Comparison of ENCODE assay signal across 16 cellular contexts in the genomic region with DNA sequence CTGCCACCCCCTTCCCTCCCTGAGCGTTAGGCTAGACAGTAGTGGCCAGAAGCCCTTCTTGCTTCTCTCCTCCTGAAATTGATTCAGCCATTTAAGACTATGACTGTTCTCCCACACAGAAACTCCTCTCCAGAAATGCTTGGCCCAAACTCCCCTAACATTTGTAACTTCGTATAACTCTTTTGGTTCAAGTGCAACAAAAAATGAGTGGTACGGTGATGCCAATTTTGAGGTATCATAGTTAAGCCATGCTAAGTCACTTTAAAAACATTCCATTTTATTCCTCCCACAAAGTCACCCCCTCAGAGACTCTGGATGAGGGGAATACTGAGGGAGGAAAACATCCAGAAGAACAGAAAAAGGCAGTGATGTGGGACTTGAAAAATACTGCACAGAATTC. TPM values are rescaled to one million over a fixed set of nuclear protein-coding genes. Genes with fewer than 3 reads are reported as not detected.
"Had no signal": no experiment of that assay in that cellular context is flagged by ENCODE, and none has a peak within 500 bp of the region (broad histone marks: within the 10 kb centered on the region; RNA-seq: fewer than 3 reads in every experiment).

No MANE protein-coding gene starts in this region.

- H3K36me3 ChIP-seq: WERI-Rb-1 had no signal

- H3K4me3 Mint-ChIP-seq: activated CD4-positive, alpha-beta T cell treated with anti-CD3 and anti-CD28 coated beads for 36 hours; activated naive CD8-positive, alpha-beta T cell treated with anti-CD3 and anti-CD28 coated beads, Interleukin-2, amount 50 U/mL, for 24 hours; activated T-helper 1 cell treated with anti-CD3 and anti-CD28 coated beads, Interleukin-12 subunit alpha, Interleukin-12 subunit beta, Interleukin-2, Interleukin-4 antibody, amounts not matched to agents 30 ng/mL and 10 ng/mL and 1 ng/mL, durations not matched to agents 14 hours and 24 hours and 36 hours; central memory CD8-positive, alpha-beta T cell; natural killer cell treated with Interleukin-12 subunit alpha and Interleukin-12 subunit beta and Interleukin-15 and Interleukin-18, amount 100 ng/mL, for 72 hours; T-cell; type B pancreatic cell had no signal

- H3K27ac ChIP-seq: SK-N-MC, WERI-Rb-1 had no signal

- H3K4me1 Mint-ChIP-seq: activated CD4-positive, alpha-beta T cell treated with anti-CD3 and anti-CD28 coated beads for 36 hours; activated naive CD8-positive, alpha-beta T cell treated with anti-CD3 and anti-CD28 coated beads, Interleukin-2, amount 50 U/mL, for 24 hours; central memory CD8-positive, alpha-beta T cell; T-cell had no signal

- DNase-seq: activated CD4-positive, alpha-beta T cell treated with anti-CD3 and anti-CD28 coated beads for 36 hours; activated naive CD4-positive, alpha-beta T cell treated with Interleukin-2 at 50 U/mL for 16 hours; activated naive CD8-positive, alpha-beta T cell treated with anti-CD3 and anti-CD28 coated beads, Interleukin-2, amount 50 U/mL, for 24 hours; effector memory CD4-positive, alpha-beta T cell; glutamatergic neuron; stimulated activated CD4-positive, alpha-beta T cell treated with anti-CD3 and anti-CD28 coated beads, Interleukin-4, amount 100 ng/mL, for 4 hours; T-cell; T1000; WERI-Rb-1 had no signal

- H3K27ac Mint-ChIP-seq: activated CD4-positive, alpha-beta T cell treated with anti-CD3 and anti-CD28 coated beads for 36 hours; activated naive CD8-positive, alpha-beta T cell treated with anti-CD3 and anti-CD28 coated beads, Interleukin-2, amount 50 U/mL, for 24 hours; activated T-helper 1 cell treated with anti-CD3 and anti-CD28 coated beads, Interleukin-12 subunit alpha, Interleukin-12 subunit beta, Interleukin-2, Interleukin-4 antibody, amounts not matched to agents 30 ng/mL and 10 ng/mL and 1 ng/mL, durations not matched to agents 14 hours and 24 hours and 36 hours; natural killer cell treated with Interleukin-12 subunit alpha and Interleukin-12 subunit beta and Interleukin-15 and Interleukin-18, amount 100 ng/mL, for 72 hours; T-cell; type B pancreatic cell had no signal

- ATAC-seq: activated CD4-positive, alpha-beta T cell treated with anti-CD3 and anti-CD28 coated beads for 36 hours; activated naive CD8-positive, alpha-beta T cell treated with anti-CD3 and anti-CD28 coated beads, Interleukin-2, amount 50 U/mL, for 24 hours; natural killer cell treated with Interleukin-12 subunit alpha and Interleukin-12 subunit beta and Interleukin-15 and Interleukin-18, amount 100 ng/mL, for 72 hours; T-cell had no signal

- H3K36me3 Mint-ChIP-seq: natural killer cell treated with Interleukin-12 subunit alpha and Interleukin-12 subunit beta and Interleukin-15 and Interleukin-18, amount 100 ng/mL, for 72 hours; T-cell; type B pancreatic cell had no signal

- H3K4me3 ChIP-seq: SK-N-MC had no signal

- H3K9me3 Mint-ChIP-seq: activated naive CD8-positive, alpha-beta T cell treated with anti-CD3 and anti-CD28 coated beads, Interleukin-2, amount 50 U/mL, for 24 hours; activated T-helper 1 cell treated with anti-CD3 and anti-CD28 coated beads, Interleukin-12 subunit alpha, Interleukin-12 subunit beta, Interleukin-2, Interleukin-4 antibody, amounts not matched to agents 30 ng/mL and 10 ng/mL and 1 ng/mL, durations not matched to agents 14 hours and 24 hours and 36 hours; central memory CD8-positive, alpha-beta T cell; natural killer cell treated with Interleukin-12 subunit alpha and Interleukin-12 subunit beta and Interleukin-15 and Interleukin-18, amount 100 ng/mL, for 72 hours; T-cell; type B pancreatic cell had no signal

RNA-seq across cellular contexts. Expression of a gene that starts 21.1 kb away (rescaled TPM):
- total RNA-seq: activated CD4-positive, alpha-beta T cell treated with anti-CD3 and anti-CD28 coated beads for 36 hours; activated T-helper 1 cell treated with anti-CD3 and anti-CD28 coated beads, Interleukin-12 subunit alpha, Interleukin-12 subunit beta, Interleukin-2, Interleukin-4 antibody, amounts not matched to agents 30 ng/mL and 10 ng/mL and 1 ng/mL, durations not matched to agents 14 hours and 24 hours and 36 hours; epithelial cell of proximal tubule; natural killer cell treated with Interleukin-12 subunit alpha and Interleukin-12 subunit beta and Interleukin-15 and Interleukin-18, amount 100 ng/mL, for 72 hours; omental fat pad had no signal
